ENCODE assay signal across 1 cellular context in the genomic region with DNA sequence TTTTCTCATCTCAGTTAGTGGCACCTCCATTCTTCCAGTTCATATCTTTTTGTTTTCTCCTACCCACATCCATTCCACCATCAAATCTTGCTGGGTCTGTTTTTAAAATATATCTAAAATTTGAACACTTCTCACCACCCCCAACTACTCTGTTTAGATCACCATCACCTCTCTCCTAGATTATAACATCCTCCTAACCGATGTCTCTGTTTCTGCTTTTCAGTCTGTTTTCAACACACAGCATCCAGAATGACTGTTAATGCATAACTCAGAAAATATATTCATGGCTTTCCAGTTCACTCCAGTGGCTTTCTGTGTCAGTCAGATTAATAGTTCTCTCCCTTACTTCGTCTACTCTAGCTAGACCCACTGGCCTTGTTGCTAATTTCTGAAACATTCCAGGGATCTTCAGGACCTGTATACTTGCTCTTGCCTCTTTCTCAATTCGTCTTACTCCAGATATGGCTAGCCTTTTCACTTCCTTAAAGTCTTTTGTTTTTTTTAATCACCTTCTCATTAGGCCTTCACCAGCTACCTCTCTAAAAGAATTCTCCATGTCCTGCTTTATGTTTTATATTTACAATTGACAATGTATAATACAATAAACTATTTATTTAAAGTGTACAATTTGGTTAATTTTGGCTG.
TF ChIP-seq lines count a peak whose summit lies in the region.

No MANE protein-coding gene starts in this region.

TF ChIP-seq in GM23338, 12 proteins besides CTCF, POLR2A, EP300 and RAD21 (continued from another document):
- TF ChIP-seq ZNF462 (CRISPR knock-in tag; IDR thresholded peaks at IDR 0.05) (no peak), ZNF331 (CRISPR knock-in tag; IDR thresholded peaks at IDR 0.05; ENCODE audit: low read depth) (no peak), NANOG (IDR thresholded peaks at IDR 0.05; ENCODE audit: borderline replicate concordance) (no peak), EZH2phosphoT487 (IDR thresholded peaks at IDR 0.05; ENCODE audit: unreplicated experiment) (no peak), POLR2AphosphoS5 (IDR thresholded peaks at IDR 0.05; ENCODE audit: low read depth) (no peak), CREB1 (CRISPR knock-in tag; IDR thresholded peaks at IDR 0.05; ENCODE audit: low read depth) (no peak), REST (IDR thresholded peaks at IDR 0.05; ENCODE audit: unreplicated experiment) (no peak), STAT1 (IDR thresholded peaks at IDR 0.05; ENCODE audit: unreplicated experiment) (no peak), EZH2 (IDR thresholded peaks at IDR 0.05; ENCODE audit: low read depth, unreplicated experiment) (no peak), ZNF114 (CRISPR knock-in tag; IDR thresholded peaks at IDR 0.05) (no peak)
- TF ChIP-seq, protein P1, sequence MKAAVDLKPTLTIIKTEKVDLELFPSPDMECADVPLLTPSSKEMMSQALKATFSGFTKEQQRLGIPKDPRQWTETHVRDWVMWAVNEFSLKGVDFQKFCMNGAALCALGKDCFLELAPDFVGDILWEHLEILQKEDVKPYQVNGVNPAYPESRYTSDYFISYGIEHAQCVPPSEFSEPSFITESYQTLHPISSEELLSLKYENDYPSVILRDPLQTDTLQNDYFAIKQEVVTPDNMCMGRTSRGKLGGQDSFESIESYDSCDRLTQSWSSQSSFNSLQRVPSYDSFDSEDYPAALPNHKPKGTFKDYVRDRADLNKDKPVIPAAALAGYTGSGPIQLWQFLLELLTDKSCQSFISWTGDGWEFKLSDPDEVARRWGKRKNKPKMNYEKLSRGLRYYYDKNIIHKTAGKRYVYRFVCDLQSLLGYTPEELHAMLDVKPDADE (IDR thresholded peaks at IDR 0.05), result no peak
